Comparison of ENCODE assay signal across 1 cellular context in genomic region chr1:205584732-205585131, GRCh38.
TF ChIP-seq lines count a peak whose summit lies in the region.

No MANE protein-coding gene starts in this region.

TF ChIP-seq in H1, 55 proteins besides CTCF, POLR2A, EP300 and RAD21:
- TF ChIP-seq NANOG (IDR thresholded peaks at IDR 0.05; ENCODE audit: insufficient read depth, low read depth, low read length, poor library complexity, severe bottlenecking): no peak
- no peak for TF ChIP-seq TEAD4 (IDR thresholded peaks at IDR 0.05; ENCODE audit: low read depth, low read length)
TF ChIP-seq in H1: peak in this region for 0.
